ENCODE assay signal across 1 cellular context in genomic region chr6:56144538-56145324, GRCh38.
TF ChIP-seq lines count a peak whose summit lies in the region.

No MANE protein-coding gene starts in this region.

TF ChIP-seq in IMR-90, 13 proteins besides CTCF, POLR2A, EP300 and RAD21 (continued from another document):
- TF ChIP-seq USF2 (IDR thresholded peaks at IDR 0.05; ENCODE audit: low read depth, low read length) (no peak), CEBPB (IDR thresholded peaks at IDR 0.05; ENCODE audit: low read depth, low read length) (no peak), RCOR1 (IDR thresholded peaks at IDR 0.05; ENCODE audit: insufficient replicate concordance, low read length) (no peak), ELK1 (IDR thresholded peaks at IDR 0.05; ENCODE audit: borderline replicate concordance, low read depth, low read length) (no peak), MXI1 (IDR thresholded peaks at IDR 0.05; ENCODE audit: borderline replicate concordance, low read depth, low read length) (no peak), CHD1 (IDR thresholded peaks at IDR 0.05; ENCODE audit: low read depth, low read length) (no peak), RFX5 (IDR thresholded peaks at IDR 0.05; ENCODE audit: low read depth, low read length) (no peak), BHLHE40 (IDR thresholded peaks at IDR 0.05; ENCODE audit: low read depth, low read length) (no peak)
